In the genomic region with DNA sequence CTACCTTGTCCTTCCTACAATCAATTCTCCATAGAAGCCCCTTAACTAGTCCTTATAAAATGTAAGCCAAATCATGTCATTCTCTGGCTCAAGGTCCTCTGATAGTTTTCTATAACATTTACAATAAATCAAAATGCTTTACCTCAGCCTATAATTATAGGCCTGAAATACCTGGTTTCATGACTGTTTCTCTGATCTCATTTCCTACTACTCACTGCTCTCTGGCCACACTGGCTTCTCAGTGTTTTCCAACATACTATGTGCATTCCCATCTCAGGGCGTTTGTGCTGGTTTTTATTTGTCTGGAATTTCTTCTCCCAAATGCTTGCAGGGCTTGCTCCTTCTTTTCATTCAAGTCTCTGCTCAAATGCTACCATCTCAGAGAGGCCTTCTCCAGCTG, we compare ENCODE assay signal across 32 cellular contexts.
"Had no signal": no experiment of that assay in that cellular context is flagged by ENCODE, and none has a peak within 500 bp of the region (broad histone marks: within the 10 kb centered on the region; RNA-seq: fewer than 3 reads in every experiment).

No MANE protein-coding gene starts in this region.

- H3K36me3 ChIP-seq: ascending aorta, breast epithelium, cardiac muscle cell, colonic mucosa, esophagus muscularis mucosa, gastrocnemius medialis, heart left ventricle, WERI-Rb-1 had no signal

- H3K27ac ChIP-seq: ascending aorta, breast epithelium, cardiac muscle cell, colonic mucosa, esophagus muscularis mucosa, foreskin keratinocyte, gastrocnemius medialis, heart left ventricle, WERI-Rb-1 had no signal

- ATAC-seq: activated CD4-positive, CD25-positive, alpha-beta regulatory T cell treated with anti-CD3 and anti-CD28 coated beads, Interleukin-2, amount 50 U/mL, for 24 hours; activated CD8-positive, alpha-beta memory T cell treated with anti-CD3 and anti-CD28 coated beads, Interleukin-2, amount 10 ng/mL, durations not matched to agents 7 days and 5 days; activated CD8-positive, alpha-beta T cell treated with anti-CD3 and anti-CD28 coated beads, Interleukin-2, amount 10 ng/mL, durations not matched to agents 7 days and 5 days; activated naive CD4-positive, alpha-beta T cell treated with anti-CD3 and anti-CD28 coated beads, Interleukin-2, amount 50 U/mL, for 72 hours; activated T-cell treated with anti-CD3 and anti-CD28 coated beads, Interleukin-2, amount 50 U/mL, for 72 hours; foreskin keratinocyte; gastrocnemius medialis; heart left ventricle; T-helper 17 cell had no signal

- H3K9me3 ChIP-seq: ascending aorta, breast epithelium, colonic mucosa, gastrocnemius medialis had no signal

- H3K4me1 ChIP-seq: ascending aorta, breast epithelium, colonic mucosa, gastrocnemius medialis had no signal

- H3K4me3 ChIP-seq: ascending aorta, breast epithelium, cardiac muscle cell, colonic mucosa, dorsolateral prefrontal cortex, esophagus muscularis mucosa, gastrocnemius medialis, heart left ventricle had no signal

- H3K27me3 ChIP-seq: ascending aorta, breast epithelium, cardiac muscle cell, colonic mucosa, dorsolateral prefrontal cortex, esophagus muscularis mucosa, foreskin keratinocyte, gastrocnemius medialis, heart left ventricle had no signal

- DNase-seq: activated B cell treated with CpG ODN at 0.5 μM for 24 hours; activated CD4-positive, alpha-beta memory T cell treated with anti-CD3 and anti-CD28 coated beads for 36 hours; activated CD4-positive, alpha-beta T cell treated with anti-CD3 and anti-CD28 coated beads for 48 hours; activated CD8-positive, alpha-beta memory T cell treated with anti-CD3 and anti-CD28 coated beads, Interleukin-2, amount 10 ng/mL, durations not matched to agents 7 days and 5 days; activated CD8-positive, alpha-beta memory T cell treated with anti-CD3 and anti-CD28 coated beads, Interleukin-2, amount 50 U/mL, for 4 hours; activated CD8-positive, alpha-beta T cell treated with anti-CD3 and anti-CD28 coated beads, Interleukin-2, amount 10 ng/mL, durations not matched to agents 7 days and 5 days; activated gamma-delta T cell; activated naive CD4-positive, alpha-beta T cell; activated naive CD4-positive, alpha-beta T cell treated with anti-CD3 and anti-CD28 coated beads, Interleukin-2, amount 10 ng/mL, durations not matched to agents 7 days and 5 days; activated naive CD8-positive, alpha-beta T cell treated with anti-CD3 and anti-CD28 coated beads, Interleukin-2, amount 10 ng/mL, durations not matched to agents 7 days and 5 days; activated T-cell treated with anti-CD3 and anti-CD28 coated beads, Interleukin-2, amount 50 U/mL, for 1 hour; activated T-cell treated with anti-CD3 and anti-CD28 coated beads, Interleukin-2, amount 50 U/mL, for 72 hours; central memory CD4-positive, alpha-beta T cell; cerebellar nuclear complex; colonic mucosa; dorsolateral prefrontal cortex; effector memory CD4-positive, alpha-beta T cell; endodermal cell; erythroblast; foreskin keratinocyte; gastrocnemius medialis; glutamatergic neuron; heart left ventricle; T-helper 17 cell; T1000; WERI-Rb-1 had no signal
